8 cellular contexts compared by ENCODE assay signal in the genomic region with DNA sequence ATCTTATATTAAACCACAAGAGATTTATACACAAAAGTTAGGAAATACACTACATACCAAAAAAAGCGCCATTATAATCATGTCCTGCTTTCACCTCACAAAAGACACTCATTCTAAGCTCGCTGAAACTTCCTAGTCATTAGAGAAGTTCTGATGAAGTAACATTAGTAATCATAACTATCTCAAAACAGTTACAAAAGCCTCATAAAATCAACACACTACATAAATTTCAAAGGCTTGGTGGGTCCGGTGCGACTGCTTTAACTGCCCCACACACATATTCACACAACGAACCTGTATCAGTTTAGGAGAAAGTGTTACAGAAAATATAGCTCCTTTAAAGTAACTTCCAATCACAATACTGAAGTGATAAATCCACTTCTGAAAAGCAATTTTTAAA.
DNase-seq lines count a peak whose midpoint lies in the region; ATAC-seq lines count a peak whose summit lies in the region.

No MANE protein-coding gene starts in this region.

- H3K27me3 ChIP-seq in neuron (ENCODE audit: insufficient read depth, low read length): no peaks in the 10 kb centered on the region

- peaks cover 17% of the 10 kb centered on the region for H3K36me3 ChIP-seq in neuron (ENCODE audit: insufficient read depth, low read length)

- DNase-seq in NCI-H2227 (lab: John Stamatoyannopoulos, UW; ENCODE audit: unreplicated experiment) (peak; percentile 1), NCI-H2227 treated with DMSO at 0.1 percent for 48 hours (lab: John Stamatoyannopoulos, UW) (no peak), OCI-M1 (lab: John Stamatoyannopoulos, UW) (peak; percentile 63)
- no peak for DNase-seq in effector memory CD8-positive, alpha-beta T cell
- DNase-seq in activated effector memory CD4-positive, alpha-beta T cell treated with Interleukin-2 at 50 U/mL for 16 hours: no peak

- H3K4me1 Mint-ChIP-seq in effector memory CD8-positive, alpha-beta T cell (ENCODE audit: low read depth in 2 of 2): peaks cover 16 to 41% of the 10 kb centered on the region in 2 donors

- no peaks in the 10 kb centered on the region for H3K9me3 ChIP-seq in neuron (ENCODE audit: low read length)

- ATAC-seq in effector memory CD8-positive, alpha-beta T cell (replicated peaks): no peak
- ATAC-seq in HG02840 (IDR thresholded peaks at IDR 0.05; ENCODE audit: low FRiP score, unreplicated experiment): no peak
- no peak for ATAC-seq in GM21786 (IDR thresholded peaks at IDR 0.05; ENCODE audit: unreplicated experiment)

- peak overlapping the region; percentile 85 for H3K4me3 ChIP-seq in neuron (ENCODE audit: low read length)

- peaks cover 25% of the 10 kb centered on the region for H3K36me3 Mint-ChIP-seq in effector memory CD8-positive, alpha-beta T cell (ENCODE audit: insufficient read depth)

- no peaks in the 10 kb centered on the region for H3K27me3 Mint-ChIP-seq in effector memory CD8-positive, alpha-beta T cell

- H3K27ac Mint-ChIP-seq in effector memory CD8-positive, alpha-beta T cell: peak overlapping the region; percentile 85 to 92

- no peaks in the 10 kb centered on the region for H3K9me3 Mint-ChIP-seq in effector memory CD8-positive, alpha-beta T cell

- H3K4me3 Mint-ChIP-seq in effector memory CD8-positive, alpha-beta T cell: peak overlapping the region; percentile 86 to 91

- peaks cover 27% of the 10 kb centered on the region for H3K4me1 ChIP-seq in neuron (ENCODE audit: insufficient read depth, low read length)

- no peak overlapping the region for H2AFZ ChIP-seq in neuron (ENCODE audit: low read depth, low read length)

Comparison
In these comparisons a context has a peak if more than half of its experiments do, and no peak if none do; other contexts are left out.
1. DNase-seq: peak in NCI-H2227 (single experiment) and OCI-M1 (single experiment); none in NCI-H2227 treated with DMSO at 0.1 percent for 48 hours (single experiment), effector memory CD8-positive, alpha-beta T cell (0 of 3) and activated effector memory CD4-positive, alpha-beta T cell treated with Interleukin-2 at 50 U/mL for 16 hours (single experiment).